Comparison of ENCODE assay signal across 8 cellular contexts in genomic region chr9:14433841-14434511, GRCh38.
DNase-seq lines count a peak whose midpoint lies in the region; TF ChIP-seq lines count a peak whose summit lies in the region.

No MANE protein-coding gene starts in this region.

- H3K27ac ChIP-seq in OCI-LY1 (ENCODE audit: low read depth, low read length, poor library complexity, severe bottlenecking) (no peak overlapping the region), osteoblast (ENCODE audit: low read depth, low read length) (no peak overlapping the region)

- H3K4me3 ChIP-seq in OCI-LY1 (ENCODE audit: low read depth, low read length, poor library complexity, severe bottlenecking) = no peak overlapping the region
- H3K4me3 ChIP-seq in osteoblast (ENCODE audit: insufficient read depth, low read length) = no peak overlapping the region

- no peak overlapping the region for H3K27ac Mint-ChIP-seq in immature natural killer cell

- no peaks in the 10 kb centered on the region for H3K36me3 ChIP-seq in OCI-LY1 (ENCODE audit: insufficient read depth, low read length)
- H3K36me3 ChIP-seq in osteoblast (ENCODE audit: insufficient read depth, low read length) = no peaks in the 10 kb centered on the region

- H3K9me2 ChIP-seq in OCI-LY1 (ENCODE audit: low read depth, low read length) = no peaks in the 10 kb centered on the region

- H3K9ac ChIP-seq in OCI-LY1 (ENCODE audit: low read length) = no peak overlapping the region

- no peak overlapping the region for H3K4me3 Mint-ChIP-seq in immature natural killer cell

- H3K27me3 Mint-ChIP-seq in immature natural killer cell (ENCODE audit: low read depth in 3 of 3) = peaks cover 0 to 4% (median 2%) of the 10 kb centered on the region in 3 donors

- H3K9me3 ChIP-seq in OCI-LY1 (ENCODE audit: low read length) (no peaks in the 10 kb centered on the region), osteoblast (ENCODE audit: low read depth, low read length) (peaks cover 5% of the 10 kb centered on the region)

- no peaks in the 10 kb centered on the region for H3K79me2 ChIP-seq in OCI-LY1 (ENCODE audit: insufficient read depth, low read length)
- H3K79me2 ChIP-seq in osteoblast (ENCODE audit: insufficient read depth, low read length) = no peaks in the 10 kb centered on the region

- H3K4me1 ChIP-seq in OCI-LY1 (ENCODE audit: insufficient read depth, low read length, severe bottlenecking) = no peaks in the 10 kb centered on the region
- H3K4me1 ChIP-seq in osteoblast (ENCODE audit: insufficient read depth, low read length) = peaks cover 8% of the 10 kb centered on the region

- no peaks in the 10 kb centered on the region for H3K27me3 ChIP-seq in OCI-LY1 (ENCODE audit: insufficient read depth, low read length)
- H3K27me3 ChIP-seq in osteoblast (ENCODE audit: insufficient read depth, low read length) = peaks cover 56% of the 10 kb centered on the region

- no peaks in the 10 kb centered on the region for H3K4me1 Mint-ChIP-seq in immature natural killer cell

- no peaks in the 10 kb centered on the region for H4K20me1 ChIP-seq in OCI-LY1 (ENCODE audit: insufficient read depth, low read length)
- no peaks in the 10 kb centered on the region for H4K20me1 ChIP-seq in osteoblast (ENCODE audit: insufficient read depth, low read length)

- no peaks in the 10 kb centered on the region for H3K36me3 Mint-ChIP-seq in immature natural killer cell

- peaks cover 0 to 8% (median 2%) of the 10 kb centered on the region in 6 donors for H3K9me3 Mint-ChIP-seq in immature natural killer cell

- peak; percentile 46; the same call in 1 of the 2 replicates for TF ChIP-seq CTCF in OCI-LY1 (IDR thresholded peaks at IDR 0.05; ENCODE audit: low read length)
- peak; percentile 39 for TF ChIP-seq CTCF in osteoblast (IDR thresholded peaks at IDR 0.05; ENCODE audit: extremely low read depth, low read depth, low read length)

- TF ChIP-seq POLR2A in erythroblast (IDR thresholded peaks at IDR 0.05; ENCODE audit: low read length) = no peak

- peak; percentile 47 for DNase-seq in NCI-H82 (lab: John Stamatoyannopoulos, UW)
- no peak for DNase-seq in NCI-H82 treated with DMSO at 0.1 percent for 48 hours (lab: John Stamatoyannopoulos, UW; ENCODE audit: unreplicated experiment)
- peak; percentile 71 to 74 for DNase-seq in erythroblast (lab: John Stamatoyannopoulos, UW)
- DNase-seq in osteoblast (ENCODE audit: insufficient read length, low spot score, missing footprints) = no peak
- no peak for DNase-seq in immature natural killer cell
- DNase-seq in iPS-NIHi11 (ENCODE audit: low spot score) = no peak
- no peak for DNase-seq in activated CD8-positive, alpha-beta memory T cell treated with anti-CD3 and anti-CD28 coated beads, Interleukin-2, amount 50 U/mL, for 4 hours

- H2AFZ ChIP-seq in OCI-LY1 (ENCODE audit: low read length) = no peak overlapping the region
- no peak overlapping the region for H2AFZ ChIP-seq in osteoblast (ENCODE audit: low read length)

- H3K4me2 ChIP-seq in OCI-LY1 (ENCODE audit: low read length) (no peak overlapping the region), osteoblast (ENCODE audit: insufficient read depth, low read length) (peak overlapping the region; percentile 65)

- no peaks in the 10 kb centered on the region for H3F3A ChIP-seq in OCI-LY1 (ENCODE audit: insufficient read depth, low read length)

Comparison
In these comparisons a context has a peak if more than half of its experiments do, and no peak if none do; other contexts are left out.
1. DNase-seq: peak in NCI-H82 (single experiment) and erythroblast (2 of 2); none in NCI-H82 treated with DMSO at 0.1 percent for 48 hours (single experiment), osteoblast (single experiment), immature natural killer cell (0 of 3), iPS-NIHi11 (single experiment) and activated CD8-positive, alpha-beta memory T cell treated with anti-CD3 and anti-CD28 coated beads, Interleukin-2, amount 50 U/mL, for 4 hours (single experiment).